15 cellular contexts compared by ENCODE assay signal in the genomic region with DNA sequence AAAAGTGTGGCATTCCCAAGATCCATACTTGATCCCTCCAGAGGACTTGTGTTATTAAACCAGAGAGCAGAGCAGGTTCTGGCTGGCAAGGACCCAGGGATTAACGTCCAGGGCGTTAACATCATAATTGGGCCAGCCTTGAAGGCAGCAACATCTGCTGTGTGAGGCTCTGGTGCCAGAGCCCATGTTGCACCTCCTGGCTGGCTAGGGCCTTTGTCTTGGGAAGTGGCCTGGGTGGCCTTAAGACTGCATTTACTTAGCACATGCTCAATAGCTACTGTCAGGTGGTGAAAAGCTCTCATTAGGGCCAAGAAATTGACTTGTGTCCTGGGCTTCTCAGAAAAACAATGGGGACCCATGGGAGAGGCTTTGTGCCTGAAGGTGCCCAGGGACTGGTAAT.
DNase-seq lines count a peak whose midpoint lies in the region; FAIRE-seq and TF ChIP-seq lines count a peak whose summit lies in the region.
"Had no signal": no experiment of that assay in that cellular context is flagged by ENCODE, and none has a peak within 500 bp of the region (broad histone marks: within the 10 kb centered on the region; RNA-seq: fewer than 3 reads in every experiment).

No MANE protein-coding gene starts in this region.

- no peaks in the 10 kb centered on the region for H3K9me3 ChIP-seq in breast epithelium
- H3K9me3 ChIP-seq: BLaER1 treated with 17β-estradiol and CSF1 and Interleukin-3, amounts not matched to agents 10 nM and 100 nM; Peyer's patch; SJSA1 had no signal

- no peak for TF ChIP-seq CTCF in D721Med (IDR thresholded peaks at IDR 0.05; ENCODE audit: insufficient read depth, missing control alignments)
- no peak for TF ChIP-seq CTCF in glutamatergic neuron (IDR thresholded peaks at IDR 0.05; ENCODE audit: partially characterized antibody, unreplicated experiment)
- no peak for TF ChIP-seq CTCF in breast epithelium (IDR thresholded peaks at IDR 0.05)

- no peak overlapping the region for H3K4me3 ChIP-seq in H7 (ENCODE audit: insufficient read depth, low read depth, low read length)
- H3K4me3 ChIP-seq in breast epithelium: no peak overlapping the region
- H3K4me3 ChIP-seq: BLaER1 treated with 17β-estradiol and CSF1 and Interleukin-3, amounts not matched to agents 10 nM and 100 nM; Peyer's patch; SJSA1 had no signal

- H3K4me1 ChIP-seq in breast epithelium: no peaks in the 10 kb centered on the region
- H3K4me1 ChIP-seq: Peyer's patch, SJSA1 had no signal

- peaks cover 7% of the 10 kb centered on the region for H3K9me3 Mint-ChIP-seq in glutamatergic neuron (ENCODE audit: unreplicated experiment)
- H3K9me3 Mint-ChIP-seq: CD8-positive, alpha-beta T cell; T-helper 1 cell treated with Interleukin-12 subunit alpha and Interleukin-12 subunit beta and Interleukin-4 antibody, amounts not matched to agents 30 μg/mL and 1 μg/mL, for 36 hours had no signal

- peaks cover 2% of the 10 kb centered on the region for H3K27me3 Mint-ChIP-seq in glutamatergic neuron (ENCODE audit: unreplicated experiment)

- H3K27me3 ChIP-seq in H7 (ENCODE audit: control insufficient read depth, insufficient read depth, low read length) (no peaks in the 10 kb centered on the region), breast epithelium (peaks cover 0 to 47% of the 10 kb centered on the region in 2 donors)
- H3K27me3 ChIP-seq: BLaER1 treated with 17β-estradiol and CSF1 and Interleukin-3, amounts not matched to agents 10 nM and 100 nM; Peyer's patch had no signal

- H3K27ac ChIP-seq in breast epithelium: no peak overlapping the region
- H3K27ac ChIP-seq: BLaER1 treated with 17β-estradiol and CSF1 and Interleukin-3, amounts not matched to agents 10 nM and 100 nM; Peyer's patch; SJSA1 had no signal

- peaks cover 7% of the 10 kb centered on the region for H3K36me3 Mint-ChIP-seq in glutamatergic neuron (ENCODE audit: unreplicated experiment)
- H3K36me3 Mint-ChIP-seq: CD8-positive, alpha-beta T cell had no signal

- DNase-seq in D721Med (ENCODE audit: insufficient read length, low spot score) (peak; percentile 24), H7 (peak; percentile 40), NCI-H69 (lab: John Stamatoyannopoulos, UW) (peak; percentile 36), glutamatergic neuron (peak; percentile 50), breast epithelium (ENCODE audit: low spot score in 2 of 2) (no peak), NCI-H1436 treated with DMSO at 0.1 percent for 48 hours (lab: John Stamatoyannopoulos, UW) (no peak), DMS53 treated with DMSO at 0.1 percent for 48 hours (lab: John Stamatoyannopoulos, UW; ENCODE audit: unreplicated experiment) (no peak)
- DNase-seq: CD8-positive, alpha-beta T cell; KG1; NCI-H187 treated with DMSO at 0.1 percent for 48 hours; Peyer's patch had no signal

- H3K27ac Mint-ChIP-seq in glutamatergic neuron (ENCODE audit: unreplicated experiment): peak overlapping the region; percentile 91
- H3K27ac Mint-ChIP-seq: CD8-positive, alpha-beta T cell; T-helper 1 cell treated with Interleukin-12 subunit alpha and Interleukin-12 subunit beta and Interleukin-4 antibody, amounts not matched to agents 30 μg/mL and 1 μg/mL, for 36 hours had no signal

- H3K4me3 Mint-ChIP-seq in glutamatergic neuron (ENCODE audit: unreplicated experiment): peak overlapping the region; percentile 25
- H3K4me3 Mint-ChIP-seq: CD8-positive, alpha-beta T cell; T-helper 1 cell treated with Interleukin-12 subunit alpha and Interleukin-12 subunit beta and Interleukin-4 antibody, amounts not matched to agents 30 μg/mL and 1 μg/mL, for 36 hours had no signal

- peaks cover 44% of the 10 kb centered on the region for H3K4me1 Mint-ChIP-seq in glutamatergic neuron (ENCODE audit: low read depth, unreplicated experiment)

- no peak for TF ChIP-seq POLR2A in breast epithelium (IDR thresholded peaks at IDR 0.05)

- H3K36me3 ChIP-seq in H7 (replicated peaks; ENCODE audit: control insufficient read depth, insufficient read depth, low read length) (no peaks in the 10 kb centered on the region), breast epithelium (no peaks in the 10 kb centered on the region)
- H3K36me3 ChIP-seq: BLaER1 treated with 17β-estradiol and CSF1 and Interleukin-3, amounts not matched to agents 10 nM and 100 nM; Peyer's patch; SJSA1 had no signal

- FAIRE-seq in D721Med (lab: Jason Lieb, UNC): no peak
- FAIRE-seq: G401.6 had no signal

- intact Hi-C loops in breast epithelium (cut with DNase I; ENCODE audit: low total_unique reads): no loop called here

Comparison
In these comparisons a context has a peak if more than half of its experiments do, and no peak if none do; other contexts are left out.
1. DNase-seq: peak in D721Med (single experiment), H7 (single experiment), NCI-H69 (single experiment) and glutamatergic neuron (single experiment); none in breast epithelium (0 of 2), NCI-H1436 treated with DMSO at 0.1 percent for 48 hours (single experiment) and DMS53 treated with DMSO at 0.1 percent for 48 hours (single experiment).